1 cellular context compared by ENCODE assay signal in genomic region chr1:35369922-35370671, GRCh38.
TF ChIP-seq lines count a peak whose summit lies in the region.

No MANE protein-coding gene starts in this region.

TF ChIP-seq in K562, 482 proteins besides CTCF, POLR2A, EP300 and RAD21 (continued from another document):
- TF ChIP-seq CHD7 (IDR thresholded peaks at IDR 0.05; ENCODE audit: low read depth, low read length) (no peak), AFF4 (CRISPR knock-in tag; IDR thresholded peaks at IDR 0.05) (no peak), PHF21A (IDR thresholded peaks at IDR 0.05; ENCODE audit: borderline replicate concordance, low read depth) (no peak), HDGF (IDR thresholded peaks at IDR 0.05) (no peak), PURB (CRISPR knock-in tag; IDR thresholded peaks at IDR 0.05; ENCODE audit: low read depth) (no peak), ZNF584 (CRISPR knock-in tag; IDR thresholded peaks at IDR 0.05; ENCODE audit: low read depth) (no peak), SMARCB1 (IDR thresholded peaks at IDR 0.05; ENCODE audit: insufficient read length, low read depth) (no peak), MAFK (IDR thresholded peaks at IDR 0.05; ENCODE audit: low read length) (peak; percentile 6; the same call in 1 of the 2 replicates), ZNF316 (IDR thresholded peaks at IDR 0.05) (peak; percentile 85), ZNF445 (CRISPR knock-in tag; IDR thresholded peaks at IDR 0.05; ENCODE audit: low read depth) (no peak), RHOXF2B (CRISPR knock-in tag; conservative IDR thresholded peaks at IDR 0.05) (no peak), PYGO2 (tag; IDR thresholded peaks at IDR 0.05) (no peak), DNMT1 (IDR thresholded peaks at IDR 0.05) (no peak), NFE2L1 (tag; IDR thresholded peaks at IDR 0.05; ENCODE audit: borderline replicate concordance, low read depth) (no peak), ZNF143 (CRISPR knock-in tag; IDR thresholded peaks at IDR 0.05) (no peak), C11orf30 (IDR thresholded peaks at IDR 0.05; ENCODE audit: low read depth) (peak; percentile 42; the same call in 1 of the 2 replicates), CBFA2T2 (conservative IDR thresholded peaks at IDR 0.05) (no peak), NCOA1 (IDR thresholded peaks at IDR 0.05; ENCODE audit: low read depth) (no peak), BCL6 (CRISPR knock-in tag; IDR thresholded peaks at IDR 0.05) (no peak), TBP (optimal IDR thresholded peaks at IDR 0.05; ENCODE audit: low read depth, low read length) (no peak), AFF1 (IDR thresholded peaks at IDR 0.05; ENCODE audit: low read depth in 1 of 2, partially characterized antibody in 2 of 2) (no peak), NCOR1 (IDR thresholded peaks at IDR 0.05) (no peak)
